12 cellular contexts compared by ENCODE assay signal in genomic region chr3:190876433-190876832, GRCh38. TPM values are rescaled to one million over a fixed set of nuclear protein-coding genes. Genes with fewer than 3 reads are reported as not detected.
"Had no signal": no experiment of that assay in that cellular context is flagged by ENCODE, and none has a peak within 500 bp of the region (broad histone marks: within the 10 kb centered on the region; RNA-seq: fewer than 3 reads in every experiment).

No MANE protein-coding gene starts in this region.

RNA-seq across cellular contexts. Expression of gene GMNC, which starts 13.9 kb away (rescaled TPM):
- total RNA-seq: naive thymus-derived CD4-positive, alpha-beta T cell; naive thymus-derived CD8-positive, alpha-beta T cell; natural killer cell; neural crest cell; omental fat pad; posterior vena cava; progenitor cell of endocrine pancreas; pulmonary artery endothelial cell; sciatic nerve; sigmoid colon; smooth muscle cell had no signal
- polyA plus RNA-seq: naive thymus-derived CD4-positive, alpha-beta T cell; naive thymus-derived CD8-positive, alpha-beta T cell; right cardiac atrium; smooth muscle cell had no signal
